Comparison of ENCODE assay signal across 15 cellular contexts in genomic region chr4:174255790-174256189, GRCh38. TPM values are rescaled to one million over a fixed set of nuclear protein-coding genes. Genes with fewer than 3 reads are reported as not detected.
DNase-seq lines count a peak whose midpoint lies in the region; ATAC-seq, FAIRE-seq and TF ChIP-seq lines count a peak whose summit lies in the region.
"Had no signal": no experiment of that assay in that cellular context is flagged by ENCODE, and none has a peak within 500 bp of the region (broad histone marks: within the 10 kb centered on the region; RNA-seq: fewer than 3 reads in every experiment).

No MANE protein-coding gene starts in this region.

- H3K27me3 Mint-ChIP-seq in astrocyte (ENCODE audit: low read depth, unreplicated experiment) = no peaks in the 10 kb centered on the region
- no peaks in the 10 kb centered on the region for H3K27me3 Mint-ChIP-seq in activated CD8-positive, alpha-beta memory T cell treated with anti-CD3 and anti-CD28 coated beads, Interleukin-2, amount 10 ng/mL, durations not matched to agents 7 days and 5 days

- H3K4me3 Mint-ChIP-seq in astrocyte (ENCODE audit: unreplicated experiment) = no peak overlapping the region
- no peak overlapping the region for H3K4me3 Mint-ChIP-seq in activated CD8-positive, alpha-beta memory T cell treated with anti-CD3 and anti-CD28 coated beads, Interleukin-2, amount 10 ng/mL, durations not matched to agents 7 days and 5 days
- H3K4me3 Mint-ChIP-seq: activated naive CD4-positive, alpha-beta T cell treated with anti-CD3 and anti-CD28 coated beads for 36 hours had no signal

- peaks cover 13% of the 10 kb centered on the region for H3K4me1 Mint-ChIP-seq in astrocyte (ENCODE audit: low read depth, unreplicated experiment)
- H3K4me1 Mint-ChIP-seq in activated CD8-positive, alpha-beta memory T cell treated with anti-CD3 and anti-CD28 coated beads, Interleukin-2, amount 10 ng/mL, durations not matched to agents 7 days and 5 days = no peaks in the 10 kb centered on the region

- FAIRE-seq in astrocyte (lab: Jason Lieb, UNC) = no peak

- no peaks in the 10 kb centered on the region for H3K36me3 Mint-ChIP-seq in astrocyte (ENCODE audit: low read depth, unreplicated experiment)
- peaks cover 2% of the 10 kb centered on the region for H3K36me3 Mint-ChIP-seq in activated CD8-positive, alpha-beta memory T cell treated with anti-CD3 and anti-CD28 coated beads, Interleukin-2, amount 10 ng/mL, durations not matched to agents 7 days and 5 days

- no peak overlapping the region for H3K9ac ChIP-seq in astrocyte (ENCODE audit: low read length)
- H3K9ac ChIP-seq: BLaER1 treated with 17β-estradiol and CSF1 and Interleukin-3, amounts not matched to agents 10 nM and 100 nM had no signal

- H2AFZ ChIP-seq in astrocyte (ENCODE audit: low read depth, low read length) (no peak overlapping the region), hepatocyte (no peak overlapping the region)

- no peak overlapping the region for H3K27ac ChIP-seq in astrocyte (ENCODE audit: low read depth, low read length)
- no peak overlapping the region for H3K27ac ChIP-seq in hepatocyte
- H3K27ac ChIP-seq: BLaER1 treated with 17β-estradiol and CSF1 and Interleukin-3, amounts not matched to agents 10 nM and 100 nM; VCaP had no signal

- no peaks in the 10 kb centered on the region for H3K9me3 Mint-ChIP-seq in astrocyte (ENCODE audit: unreplicated experiment)
- H3K9me3 Mint-ChIP-seq in activated CD8-positive, alpha-beta memory T cell treated with anti-CD3 and anti-CD28 coated beads, Interleukin-2, amount 10 ng/mL, durations not matched to agents 7 days and 5 days (ENCODE audit: low read depth) = no peaks in the 10 kb centered on the region
- H3K9me3 Mint-ChIP-seq: activated naive CD4-positive, alpha-beta T cell treated with anti-CD3 and anti-CD28 coated beads for 36 hours had no signal

- no peak overlapping the region for H3K27ac Mint-ChIP-seq in astrocyte (ENCODE audit: unreplicated experiment)
- no peak overlapping the region for H3K27ac Mint-ChIP-seq in activated CD8-positive, alpha-beta memory T cell treated with anti-CD3 and anti-CD28 coated beads, Interleukin-2, amount 10 ng/mL, durations not matched to agents 7 days and 5 days
- H3K27ac Mint-ChIP-seq: activated naive CD4-positive, alpha-beta T cell treated with anti-CD3 and anti-CD28 coated beads for 36 hours had no signal

- WGBS in hepatocyte (ENCODE audit: low lambda C conversion rate, missing lambda C conversion rate) = 62% methylated on average over 5 of the region's 5 CpGs

- H3K4me3 ChIP-seq in BE2C (ENCODE audit: low read depth, low read length) (peak overlapping the region; percentile 26), HFF-Myc (replicated peaks; ENCODE audit: low read depth, low read length) (no peak overlapping the region), astrocyte (ENCODE audit: insufficient read depth, low read depth, low read length) (no peak overlapping the region), hepatocyte (no peak overlapping the region)
- H3K4me3 ChIP-seq: BLaER1 treated with 17β-estradiol and CSF1 and Interleukin-3, amounts not matched to agents 10 nM and 100 nM; GM12878 had no signal

- H3K9me3 ChIP-seq in BE2C = no peaks in the 10 kb centered on the region
- no peaks in the 10 kb centered on the region for H3K9me3 ChIP-seq in astrocyte (ENCODE audit: insufficient read depth, low read depth, low read length)
- H3K9me3 ChIP-seq in hepatocyte (ENCODE audit: low read depth) = no peaks in the 10 kb centered on the region
- H3K9me3 ChIP-seq: BLaER1 treated with 17β-estradiol and CSF1 and Interleukin-3, amounts not matched to agents 10 nM and 100 nM had no signal

- H3K4me2 ChIP-seq in astrocyte (ENCODE audit: low read length) (no peak overlapping the region), hepatocyte (no peak overlapping the region)
- H3K4me2 ChIP-seq: BLaER1 treated with 17β-estradiol and CSF1 and Interleukin-3, amounts not matched to agents 10 nM and 100 nM had no signal

- H3K36me3 ChIP-seq in BE2C (peaks cover 93% of the 10 kb centered on the region), astrocyte (ENCODE audit: insufficient read depth, low read length) (no peaks in the 10 kb centered on the region), hepatocyte (replicated peaks; ENCODE audit: insufficient read depth, low read depth) (no peaks in the 10 kb centered on the region)

- DNase-seq in BE2C = peak; percentile 70
- DNase-seq in HFF-Myc (ENCODE audit: extremely low read depth, low read depth) = peak; percentile 44
- DNase-seq in astrocyte (ENCODE audit: low read depth) = peak; percentile 86
- peak; percentile 4 for DNase-seq in hepatocyte (ENCODE audit: low spot score)
- DNase-seq in HPDE6-E6E7 (ENCODE audit: extremely low spot score) = no peak
- DNase-seq in activated CD8-positive, alpha-beta memory T cell treated with anti-CD3 and anti-CD28 coated beads, Interleukin-2, amount 10 ng/mL, durations not matched to agents 7 days and 5 days = no peak
- DNase-seq: activated naive CD4-positive, alpha-beta T cell treated with anti-CD3 and anti-CD28 coated beads for 36 hours; head of caudate nucleus; kidney glomerular epithelial cell; substantia nigra had no signal

- CTCF ChIA-PET in activated CD8-positive, alpha-beta memory T cell treated with anti-CD3 and anti-CD28 coated beads, Interleukin-2, amount 10 ng/mL, durations not matched to agents 7 days and 5 days (lab: Charles Lee) = no interaction called here

- no peaks in the 10 kb centered on the region for H3K79me2 ChIP-seq in astrocyte (ENCODE audit: insufficient read depth, low read length)
- H3K79me2 ChIP-seq in hepatocyte = peaks cover 8% of the 10 kb centered on the region

- H4K20me1 ChIP-seq in astrocyte (ENCODE audit: insufficient read depth, low read length) = no peaks in the 10 kb centered on the region
- H4K20me1 ChIP-seq in hepatocyte (ENCODE audit: insufficient read depth, poor library complexity, severe bottlenecking) = no peaks in the 10 kb centered on the region

- ATAC-seq in GM21423 (IDR thresholded peaks at IDR 0.05; ENCODE audit: unreplicated experiment) = no peak
- ATAC-seq in activated CD8-positive, alpha-beta memory T cell treated with anti-CD3 and anti-CD28 coated beads, Interleukin-2, amount 10 ng/mL, durations not matched to agents 7 days and 5 days = no peak
- ATAC-seq in HG02840 (IDR thresholded peaks at IDR 0.05; ENCODE audit: low FRiP score, unreplicated experiment) = no peak
- ATAC-seq: GM12878 had no signal

- no peaks in the 10 kb centered on the region for H3K9me2 ChIP-seq in hepatocyte (replicated peaks; ENCODE audit: insufficient read depth)

- H3K27me3 ChIP-seq in BE2C = no peaks in the 10 kb centered on the region
- H3K27me3 ChIP-seq in astrocyte (ENCODE audit: insufficient read depth, low read length) = no peaks in the 10 kb centered on the region
- no peaks in the 10 kb centered on the region for H3K27me3 ChIP-seq in hepatocyte
- H3K27me3 ChIP-seq: BLaER1 treated with 17β-estradiol and CSF1 and Interleukin-3, amounts not matched to agents 10 nM and 100 nM had no signal

- no peak for TF ChIP-seq CTCF in BE2C (IDR thresholded peaks at IDR 0.05; ENCODE audit: low read depth, low read length)
- TF ChIP-seq CTCF in HFF-Myc (IDR thresholded peaks at IDR 0.05; ENCODE audit: low read depth, low read length, missing control alignments) = no peak
- no peak for TF ChIP-seq CTCF in astrocyte (IDR thresholded peaks at IDR 0.05; ENCODE audit: insufficient read depth, low read depth, low read length)
- TF ChIP-seq CTCF in hepatocyte (IDR thresholded peaks at IDR 0.05; ENCODE audit: poor library complexity) = no peak

- H3K4me1 ChIP-seq in BE2C (peaks cover 34% of the 10 kb centered on the region), astrocyte (ENCODE audit: insufficient read depth, low read length) (peaks cover 12% of the 10 kb centered on the region), hepatocyte (ENCODE audit: insufficient read depth) (peaks cover 4% of the 10 kb centered on the region)
- H3K4me1 ChIP-seq: BLaER1 treated with 17β-estradiol and CSF1 and Interleukin-3, amounts not matched to agents 10 nM and 100 nM had no signal

RNA-seq across cellular contexts. Expression of gene FBXO8, which starts 27.7 kb away (rescaled TPM):
- 84.5 TPM for polyA plus RNA-seq in BE2C (2012; ENCODE audit: insufficient read depth, insufficient read length, low read depth)
- total RNA-seq in astrocyte = 11.9 and 13.1 TPM in 2 replicates
- total RNA-seq in hepatocyte = 35.7 and 43.4 TPM in 2 replicates
- 21.2 and 21.3 TPM in 2 replicates for polyA plus RNA-seq in hepatocyte
- 10 to 100 TPM; 14.5 to 16.8 TPM for total RNA-seq in activated CD8-positive, alpha-beta memory T cell treated with anti-CD3 and anti-CD28 coated beads, Interleukin-2, amount 10 ng/mL, durations not matched to agents 7 days and 5 days

RNA-seq across cellular contexts. Expression of gene CEP44, which starts 27.9 kb away (rescaled TPM):
- polyA plus RNA-seq in BE2C (2012; ENCODE audit: insufficient read depth, insufficient read length, low read depth) = 30.6 TPM
- total RNA-seq in astrocyte (11.5 and 12.0 TPM in 2 replicates), hepatocyte (19.0 and 25.8 TPM in 2 replicates)
- polyA plus RNA-seq in hepatocyte = 6.6 and 7.7 TPM in 2 replicates
- 10 to 100 TPM; 22.2 to 25.8 TPM for total RNA-seq in activated CD8-positive, alpha-beta memory T cell treated with anti-CD3 and anti-CD28 coated beads, Interleukin-2, amount 10 ng/mL, durations not matched to agents 7 days and 5 days

Comparison
In these comparisons a context has a peak if more than half of its experiments do, and no peak if none do; other contexts are left out.
1. DNase-seq: peak in BE2C (single experiment), HFF-Myc (single experiment), astrocyte (single experiment) and hepatocyte (single experiment); none in HPDE6-E6E7 (single experiment) and activated CD8-positive, alpha-beta memory T cell treated with anti-CD3 and anti-CD28 coated beads, Interleukin-2, amount 10 ng/mL, durations not matched to agents 7 days and 5 days (single experiment).